14 cellular contexts compared by ENCODE assay signal in the genomic region with DNA sequence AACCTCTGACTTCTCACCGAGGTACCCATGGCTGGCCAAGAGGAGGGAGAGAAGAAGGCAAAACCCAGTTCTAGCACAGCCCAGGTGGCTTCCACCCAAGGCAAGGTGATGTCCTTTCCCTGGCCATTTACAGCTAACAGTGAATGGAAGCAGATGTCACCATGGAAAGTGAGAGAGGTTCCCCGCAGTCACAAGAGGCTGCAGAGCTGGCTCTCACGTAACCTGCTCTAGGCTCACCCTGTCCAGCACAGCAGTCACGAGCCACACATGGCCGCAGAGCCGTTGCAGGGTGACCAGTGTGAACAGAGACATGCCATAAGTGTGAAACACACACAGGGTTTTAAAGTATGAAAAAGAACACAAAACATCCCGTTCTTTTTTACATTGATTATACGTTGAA.
"Had no signal": no experiment of that assay in that cellular context is flagged by ENCODE, and none has a peak within 500 bp of the region (broad histone marks: within the 10 kb centered on the region; RNA-seq: fewer than 3 reads in every experiment).

No MANE protein-coding gene starts in this region.

- H3K27ac ChIP-seq: dorsolateral prefrontal cortex, neutrophil, right lobe of liver had no signal

- H3K4me1 ChIP-seq: right lobe of liver had no signal

- H3K9me3 ChIP-seq: neutrophil, right lobe of liver had no signal

- H3K36me3 ChIP-seq: neutrophil had no signal

- ATAC-seq: activated CD4-positive, CD25-positive, alpha-beta regulatory T cell treated with anti-CD3 and anti-CD28 coated beads, Interleukin-2, amount 50 U/mL, for 24 hours; esophagus mucosa had no signal

- DNase-seq: activated effector memory CD4-positive, alpha-beta T cell treated with Interleukin-2 at 50 U/mL for 16 hours; activated T-cell treated with anti-CD3 and anti-CD28 coated beads, Interleukin-2, amount 50 U/mL, for 24 hours; amniotic stem cell; dorsolateral prefrontal cortex; foreskin fibroblast; midbrain; naive B cell; right lobe of liver; stimulated activated CD4-positive, alpha-beta T cell treated with anti-CD3 and anti-CD28 coated beads, Interleukin-12 subunit alpha, Interleukin-12 subunit beta, amount 100 ng/mL, for 4 hours; stimulated activated naive CD4-positive, alpha-beta T cell; SW 1271 had no signal

- H3K27me3 ChIP-seq: dorsolateral prefrontal cortex, neutrophil, right lobe of liver had no signal

- H3K4me3 ChIP-seq: dorsolateral prefrontal cortex, right lobe of liver had no signal
